Comparison of ENCODE assay signal across 8 cellular contexts in genomic region chr22:42443240-42444059, GRCh38. TPM values are rescaled to one million over a fixed set of nuclear protein-coding genes. Genes with fewer than 3 reads are reported as not detected.
A peak's percentile ranks its signal among the peaks of the same experiment; 100 is the strongest.
DNase-seq lines count a peak whose midpoint lies in the region; ATAC-seq and TF ChIP-seq lines count a peak whose summit lies in the region.
"Had no signal": no experiment of that assay in that cellular context is flagged by ENCODE, and none has a peak within 500 bp of the region (broad histone marks: within the 10 kb centered on the region; RNA-seq: fewer than 3 reads in every experiment).

No MANE protein-coding gene starts in this region.

- intact Hi-C loops in activated CD8-positive, alpha-beta T cell treated with anti-CD3 and anti-CD28 coated beads for 36 hours (cut with micrococcal nuclease): no loop called here

- CTCF ChIA-PET in activated CD8-positive, alpha-beta T cell treated with anti-CD3 and anti-CD28 coated beads for 36 hours (lab: Charles Lee): interaction anchor here (0.6 to 4.6 kb wide), 28 partner anchors 9 to 518 kb away, joined by 3 to 27 read pairs (median 4); partner anchors contain the start of genes NDUFA6, SEPTIN3 and SMDT1

- H3K9me3 ChIP-seq in right atrium auricular region: no peaks in the 10 kb centered on the region

- DNase-seq in HFFc6: no peak
- peak; percentile 33 for DNase-seq in activated CD8-positive, alpha-beta T cell treated with anti-CD3 and anti-CD28 coated beads for 36 hours
- DNase-seq in right atrium auricular region (ENCODE audit: low spot score): no peak
- no peak for DNase-seq in medulla oblongata (ENCODE audit: extremely low spot score)
- no peak for DNase-seq in HCEC 1CT

- H3K9me3 Mint-ChIP-seq in HFFc6: no peaks in the 10 kb centered on the region
- H3K9me3 Mint-ChIP-seq in activated CD8-positive, alpha-beta T cell treated with anti-CD3 and anti-CD28 coated beads for 36 hours: no peaks in the 10 kb centered on the region
- H3K9me3 Mint-ChIP-seq in stimulated activated memory B cell treated with anti-CD40 and anti-IgM and Interleukin-4, amounts not matched to agents 10 μg/mL and 1 μg/mL and 100 μg/mL, for 72 hours: no peaks in the 10 kb centered on the region

- H3K4me1 ChIP-seq in right atrium auricular region: peaks cover 0 to 14% of the 10 kb centered on the region in 2 donors

- no peak overlapping the region; the same call in 1 of the 2 replicates for H3K4me3 Mint-ChIP-seq in HFFc6
- peak overlapping the region; percentile 68 for H3K4me3 Mint-ChIP-seq in activated CD8-positive, alpha-beta T cell treated with anti-CD3 and anti-CD28 coated beads for 36 hours
- H3K4me3 Mint-ChIP-seq in stimulated activated memory B cell treated with anti-CD40 and anti-IgM and Interleukin-4, amounts not matched to agents 10 μg/mL and 1 μg/mL and 100 μg/mL, for 72 hours: no peak overlapping the region

- H3K36me3 Mint-ChIP-seq in HFFc6 (ENCODE audit: low read depth): no peaks in the 10 kb centered on the region
- H3K36me3 Mint-ChIP-seq in activated CD8-positive, alpha-beta T cell treated with anti-CD3 and anti-CD28 coated beads for 36 hours (ENCODE audit: low read depth): no peaks in the 10 kb centered on the region
- H3K36me3 Mint-ChIP-seq in stimulated activated memory B cell treated with anti-CD40 and anti-IgM and Interleukin-4, amounts not matched to agents 10 μg/mL and 1 μg/mL and 100 μg/mL, for 72 hours: no peaks in the 10 kb centered on the region

- ATAC-seq in activated CD8-positive, alpha-beta T cell treated with anti-CD3 and anti-CD28 coated beads for 36 hours: peak; percentile 14
- ATAC-seq in stimulated activated memory B cell treated with anti-CD40 and anti-IgM and Interleukin-4, amounts not matched to agents 10 μg/mL and 1 μg/mL and 100 μg/mL, for 72 hours: peak; percentile 10
- ATAC-seq in GM18870 (IDR thresholded peaks at IDR 0.05; ENCODE audit: unreplicated experiment): no peak

- TF ChIP-seq CTCF in HFFc6 (IDR thresholded peaks at IDR 0.05): no peak
- no peak for TF ChIP-seq CTCF in activated CD8-positive, alpha-beta T cell treated with anti-CD3 and anti-CD28 coated beads for 36 hours (IDR thresholded peaks at IDR 0.05)
- TF ChIP-seq CTCF in right atrium auricular region (IDR thresholded peaks at IDR 0.05): no peak

- H3K27me3 ChIP-seq in right atrium auricular region: no peaks in the 10 kb centered on the region

- H3K36me3 ChIP-seq in right atrium auricular region: no peaks in the 10 kb centered on the region

- peak overlapping the region; percentile 66 to 78 for H3K27ac ChIP-seq in right atrium auricular region

- peak overlapping the region; percentile 46; the same call in 1 of the 2 replicates for H3K27ac Mint-ChIP-seq in HFFc6
- peak overlapping the region; percentile 86 for H3K27ac Mint-ChIP-seq in activated CD8-positive, alpha-beta T cell treated with anti-CD3 and anti-CD28 coated beads for 36 hours
- H3K27ac Mint-ChIP-seq in stimulated activated memory B cell treated with anti-CD40 and anti-IgM and Interleukin-4, amounts not matched to agents 10 μg/mL and 1 μg/mL and 100 μg/mL, for 72 hours: peak overlapping the region; percentile 83

- H3K4me1 Mint-ChIP-seq in HFFc6 (ENCODE audit: low read depth): peaks cover 34% of the 10 kb centered on the region
- H3K4me1 Mint-ChIP-seq in activated CD8-positive, alpha-beta T cell treated with anti-CD3 and anti-CD28 coated beads for 36 hours (ENCODE audit: low read depth): peaks cover 28% of the 10 kb centered on the region
- peaks cover 43% of the 10 kb centered on the region for H3K4me1 Mint-ChIP-seq in stimulated activated memory B cell treated with anti-CD40 and anti-IgM and Interleukin-4, amounts not matched to agents 10 μg/mL and 1 μg/mL and 100 μg/mL, for 72 hours

- peaks cover 12% of the 10 kb centered on the region for H3K27me3 Mint-ChIP-seq in HFFc6 (ENCODE audit: insufficient read depth)
- H3K27me3 Mint-ChIP-seq in activated CD8-positive, alpha-beta T cell treated with anti-CD3 and anti-CD28 coated beads for 36 hours: no peaks in the 10 kb centered on the region
- peaks cover 54% of the 10 kb centered on the region for H3K27me3 Mint-ChIP-seq in stimulated activated memory B cell treated with anti-CD40 and anti-IgM and Interleukin-4, amounts not matched to agents 10 μg/mL and 1 μg/mL and 100 μg/mL, for 72 hours

- POLR2A ChIA-PET in activated CD8-positive, alpha-beta T cell treated with anti-CD3 and anti-CD28 coated beads for 36 hours (lab: Charles Lee): interaction anchor here (0.6 to 3.4 kb wide), 6 partner anchors 14 to 503 kb away, joined by 3 to 23 read pairs (median 4); partner anchors contain the start of genes NDUFA6, POLDIP3 and SMDT1

- peak overlapping the region; percentile 20 to 43 for H3K4me3 ChIP-seq in right atrium auricular region

RNA-seq across cellular contexts. Expression of gene NFAM1, which starts 11.2 kb away (rescaled TPM):
- total RNA-seq in HFFc6 (2021; fragmentation: NEBNext Ultra II Directional; extraction: Animal tissue kit (Norgen Biotek cat#: 25700)): not detected
- total RNA-seq in activated CD8-positive, alpha-beta T cell treated with anti-CD3 and anti-CD28 coated beads for 36 hours: under 1 TPM in 1 of 2 experiments, not detected in 1; 0.16 TPM
- total RNA-seq in right atrium auricular region: 1 to 10 TPM in 1 of 2 donors, under 1 TPM in 1; 0.74 to 3.5 TPM
- total RNA-seq: LHCN-M2 had no signal
